Comparison of ENCODE assay signal across 15 cellular contexts in genomic region chr1:235049217-235049616, GRCh38.
DNase-seq lines count a peak whose midpoint lies in the region; ATAC-seq and TF ChIP-seq lines count a peak whose summit lies in the region.
"Had no signal": no experiment of that assay in that cellular context is flagged by ENCODE, and none has a peak within 500 bp of the region (broad histone marks: within the 10 kb centered on the region; RNA-seq: fewer than 3 reads in every experiment).

No MANE protein-coding gene starts in this region.

- H3K4me1 ChIP-seq in mesenchymal stem cell (ENCODE audit: control insufficient read depth, insufficient read depth, low read depth, low read length) (peaks cover 16% of the 10 kb centered on the region), mammary epithelial cell (ENCODE audit: insufficient read depth, low read length) (peaks cover 9% of the 10 kb centered on the region)

- H3K4me3 Mint-ChIP-seq in activated CD4-positive, alpha-beta T cell treated with anti-CD3 and anti-CD28 coated beads, Interleukin-2, amount 10 ng/mL, durations not matched to agents 24 days and 14 days: no peak overlapping the region
- peak overlapping the region; percentile 21 for H3K4me3 Mint-ChIP-seq in activated T-helper 17 cell treated with anti-CD3 and anti-CD28 coated beads, Interleukin-2, amount 50 U/mL, for 72 hours
- H3K4me3 Mint-ChIP-seq in stimulated activated naive CD8-positive, alpha-beta T cell treated with anti-CD3 and anti-CD28 coated beads, Interleukin-15, amount 100 ng/mL, for 72 hours: no peak overlapping the region

- intact Hi-C loops in activated CD4-positive, alpha-beta T cell treated with anti-CD3 and anti-CD28 coated beads, Interleukin-2, amount 10 ng/mL, durations not matched to agents 24 days and 14 days (cut with micrococcal nuclease): loop anchor here (2.0 kb wide), 1 partner anchor 68 kb away; no protein-coding TSS in a partner anchor
- intact Hi-C loops in mammary epithelial cell (cut with micrococcal nuclease): no loop called here

- H3K79me2 ChIP-seq in mammary epithelial cell (ENCODE audit: insufficient read depth, low read length): no peaks in the 10 kb centered on the region

- H3K4ac ChIP-seq in mesenchymal stem cell (ENCODE audit: low read depth in 1 of 2, low read length in 2 of 2): peak overlapping the region; percentile 46 to 80

- H2BK5ac ChIP-seq in mesenchymal stem cell (ENCODE audit: low read depth, low read length, poor library complexity, severe bottlenecking): no peak overlapping the region

- H3K36me3 ChIP-seq in mesenchymal stem cell (ENCODE audit: control insufficient read depth in 1 of 2, insufficient read depth in 2 of 2, low read depth in 1 of 2, low read length in 2 of 2) (no peaks in the 10 kb centered on the region), mammary epithelial cell (ENCODE audit: insufficient read depth, low read length) (no peaks in the 10 kb centered on the region)

- peak overlapping the region; percentile 92 for H4K91ac ChIP-seq in mesenchymal stem cell (ENCODE audit: low read length)

- peaks cover 3% of the 10 kb centered on the region for H3K36me3 Mint-ChIP-seq in activated CD4-positive, alpha-beta T cell treated with anti-CD3 and anti-CD28 coated beads, Interleukin-2, amount 10 ng/mL, durations not matched to agents 24 days and 14 days (ENCODE audit: low read depth)
- no peaks in the 10 kb centered on the region for H3K36me3 Mint-ChIP-seq in activated T-helper 17 cell treated with anti-CD3 and anti-CD28 coated beads, Interleukin-2, amount 50 U/mL, for 72 hours (ENCODE audit: low read depth)

- H3K27me3 ChIP-seq in mesenchymal stem cell (ENCODE audit: control insufficient read depth in 1 of 2, insufficient read depth in 1 of 2, low read length in 2 of 2) (no peaks in the 10 kb centered on the region), mammary epithelial cell (ENCODE audit: insufficient read depth, low read length) (no peaks in the 10 kb centered on the region)

- 94% methylated on average over 5 of the region's 5 CpGs for WGBS in mesenchymal stem cell
- 98% methylated on average over 5 of the region's 5 CpGs for WGBS in mammary epithelial cell (ENCODE audit: low coverage, missing lambda C conversion rate)

- dilution Hi-C loops in mammary epithelial cell (cut with HindIII; ENCODE audit: low sequenced_read_pairs): no loop called here

- H3K79me1 ChIP-seq in mesenchymal stem cell (replicated peaks; ENCODE audit: low read length, poor library complexity, severe bottlenecking): no peaks in the 10 kb centered on the region

- H2AK5ac ChIP-seq in mesenchymal stem cell (ENCODE audit: low read length, severe bottlenecking): peak overlapping the region; percentile 26

- peak overlapping the region; percentile 26 for H2BK15ac ChIP-seq in mesenchymal stem cell (ENCODE audit: low read depth, poor library complexity, severe bottlenecking)

- peak overlapping the region; percentile 85 for H4K8ac ChIP-seq in mesenchymal stem cell (ENCODE audit: low read length)

- no peak for DNase-seq in activated CD4-positive, alpha-beta T cell treated with anti-CD3 and anti-CD28 coated beads, Interleukin-2, amount 10 ng/mL, durations not matched to agents 24 days and 14 days
- DNase-seq in activated CD4-positive, alpha-beta T cell treated with anti-CD3 and anti-CD28 coated beads for 48 hours: no peak
- DNase-seq in mesenchymal stem cell (no peak), retina (no peak), mammary epithelial cell (no peak)
- DNase-seq in stimulated activated naive CD8-positive, alpha-beta T cell treated with anti-CD3 and anti-CD28 coated beads, Interleukin-15, amount 100 ng/mL, for 72 hours: no peak
- DNase-seq: activated gamma-delta T cell treated with Interleukin-2 at 50 U/mL for 16 hours; GOT3; NCI-H2029 treated with DMSO at 0.1 percent for 48 hours; stimulated activated CD4-positive, alpha-beta T cell treated with anti-CD3 and anti-CD28 coated beads, Interleukin-2, amount 100 ng/mL, for 48 hours had no signal

- H2AFZ ChIP-seq in mesenchymal stem cell (ENCODE audit: low read depth, low read length) (no peak overlapping the region), mammary epithelial cell (ENCODE audit: low read depth, low read length) (no peak overlapping the region)

- H3K23ac ChIP-seq in mesenchymal stem cell (ENCODE audit: low read length in 2 of 2): no peak overlapping the region

- peak overlapping the region; percentile 45 to 62 for H3K18ac ChIP-seq in mesenchymal stem cell (ENCODE audit: low read depth in 1 of 2, low read length in 2 of 2)

- no peaks in the 10 kb centered on the region for H3K9me3 ChIP-seq in mesenchymal stem cell (ENCODE audit: control insufficient read depth, low read length)
- H3K9me3 ChIP-seq in mammary epithelial cell (replicated peaks; ENCODE audit: insufficient read depth, low read length): no peaks in the 10 kb centered on the region

- H2BK12ac ChIP-seq in mesenchymal stem cell (ENCODE audit: low read length in 2 of 2): peak overlapping the region; percentile 73 to 87

- no peak for ATAC-seq in activated T-helper 17 cell treated with anti-CD3 and anti-CD28 coated beads, Interleukin-2, amount 50 U/mL, for 72 hours (replicated peaks)
- ATAC-seq in stimulated activated naive CD8-positive, alpha-beta T cell treated with anti-CD3 and anti-CD28 coated beads, Interleukin-15, amount 100 ng/mL, for 72 hours: no peak
- ATAC-seq in HG03460 (IDR thresholded peaks at IDR 0.05; ENCODE audit: unreplicated experiment): no peak
- ATAC-seq: activated CD4-positive, CD25-positive, alpha-beta regulatory T cell treated with anti-CD3 and anti-CD28 coated beads, Interleukin-2, amount 50 U/mL, for 24 hours; SK-N-SH treated with all-trans-retinoic acid at 6 μM for 48 hours had no signal

- H3K4me3 ChIP-seq in mesenchymal stem cell (ENCODE audit: insufficient read depth in 1 of 2, low read depth in 1 of 2, low read length in 2 of 2) (no peak overlapping the region), mammary epithelial cell (replicated peaks in 1 of 3; ENCODE audit: insufficient read depth in 1 of 3, low read depth in 2 of 3, low read length in 3 of 3) (no peak overlapping the region)

- no TSS peak for BruUV-seq in mammary epithelial cell (replicated peaks; lab: Mats Ljungman, UMichigan)

- H3K9ac ChIP-seq in mesenchymal stem cell (ENCODE audit: low read length): no peak overlapping the region
- H3K9ac ChIP-seq in mammary epithelial cell (ENCODE audit: insufficient read depth, low read length): no peak overlapping the region

- no peaks in the 10 kb centered on the region for H4K20me1 ChIP-seq in mammary epithelial cell (ENCODE audit: insufficient read depth, low read length)

- peaks cover 60% of the 10 kb centered on the region for H3K4me1 Mint-ChIP-seq in activated CD4-positive, alpha-beta T cell treated with anti-CD3 and anti-CD28 coated beads, Interleukin-2, amount 10 ng/mL, durations not matched to agents 24 days and 14 days
- peaks cover 34% of the 10 kb centered on the region for H3K4me1 Mint-ChIP-seq in activated T-helper 17 cell treated with anti-CD3 and anti-CD28 coated beads, Interleukin-2, amount 50 U/mL, for 72 hours
- peaks cover 53% of the 10 kb centered on the region for H3K4me1 Mint-ChIP-seq in stimulated activated naive CD8-positive, alpha-beta T cell treated with anti-CD3 and anti-CD28 coated beads, Interleukin-15, amount 100 ng/mL, for 72 hours

- H2BK120ac ChIP-seq in mesenchymal stem cell (ENCODE audit: low read depth, low read length): peak overlapping the region; percentile 42

- H3K4me2 ChIP-seq in mesenchymal stem cell (ENCODE audit: low read length, poor library complexity, severe bottlenecking) (no peak overlapping the region), mammary epithelial cell (ENCODE audit: insufficient read depth, low read depth, low read length) (no peak overlapping the region)

- in situ Hi-C loops in mammary epithelial cell (cut with MboI; ENCODE audit: low sequenced_read_pairs in 2 of 2): no loop called here

- H3K27ac ChIP-seq in mesenchymal stem cell (ENCODE audit: low read length, poor library complexity, severe bottlenecking): no peak overlapping the region
- H3K27ac ChIP-seq in mammary epithelial cell (ENCODE audit: insufficient read depth, low read depth, low read length): no peak overlapping the region
- H3K27ac ChIP-seq: HL-60 had no signal

- peak overlapping the region; percentile 97 for H3K27ac Mint-ChIP-seq in activated CD4-positive, alpha-beta T cell treated with anti-CD3 and anti-CD28 coated beads, Interleukin-2, amount 10 ng/mL, durations not matched to agents 24 days and 14 days
- peak overlapping the region; percentile 81 for H3K27ac Mint-ChIP-seq in activated T-helper 17 cell treated with anti-CD3 and anti-CD28 coated beads, Interleukin-2, amount 50 U/mL, for 72 hours
- H3K27ac Mint-ChIP-seq in stimulated activated naive CD8-positive, alpha-beta T cell treated with anti-CD3 and anti-CD28 coated beads, Interleukin-15, amount 100 ng/mL, for 72 hours: peak overlapping the region; percentile 52 to 67

- peaks cover 4% of the 10 kb centered on the region for H3K9me3 Mint-ChIP-seq in activated CD4-positive, alpha-beta T cell treated with anti-CD3 and anti-CD28 coated beads, Interleukin-2, amount 10 ng/mL, durations not matched to agents 24 days and 14 days
- peaks cover 1% of the 10 kb centered on the region for H3K9me3 Mint-ChIP-seq in activated T-helper 17 cell treated with anti-CD3 and anti-CD28 coated beads, Interleukin-2, amount 50 U/mL, for 72 hours
- H3K9me3 Mint-ChIP-seq in stimulated activated naive CD8-positive, alpha-beta T cell treated with anti-CD3 and anti-CD28 coated beads, Interleukin-15, amount 100 ng/mL, for 72 hours: no peaks in the 10 kb centered on the region

- CTCF ChIA-PET in mammary epithelial cell (lab: Charles Lee; ENCODE audit: low non-redundant PET): no interaction called here

- H3K14ac ChIP-seq in mesenchymal stem cell (ENCODE audit: low read length in 2 of 2): peak overlapping the region in 1 of 2 experiments; percentile 0

- no peak for TF ChIP-seq CTCF in mammary epithelial cell (conservative IDR thresholded peaks at IDR 0.05 in 1 of 2, IDR thresholded peaks at IDR 0.05 in 1 of 2; ENCODE audit: extremely low read depth in 1 of 2, insufficient read depth in 1 of 2, low read depth in 1 of 2, low read length in 2 of 2)

- no peaks in the 10 kb centered on the region for H3K27me3 Mint-ChIP-seq in activated CD4-positive, alpha-beta T cell treated with anti-CD3 and anti-CD28 coated beads, Interleukin-2, amount 10 ng/mL, durations not matched to agents 24 days and 14 days
- no peaks in the 10 kb centered on the region for H3K27me3 Mint-ChIP-seq in activated T-helper 17 cell treated with anti-CD3 and anti-CD28 coated beads, Interleukin-2, amount 50 U/mL, for 72 hours
- no peaks in the 10 kb centered on the region for H3K27me3 Mint-ChIP-seq in stimulated activated naive CD8-positive, alpha-beta T cell treated with anti-CD3 and anti-CD28 coated beads, Interleukin-15, amount 100 ng/mL, for 72 hours
